In the genomic region with DNA sequence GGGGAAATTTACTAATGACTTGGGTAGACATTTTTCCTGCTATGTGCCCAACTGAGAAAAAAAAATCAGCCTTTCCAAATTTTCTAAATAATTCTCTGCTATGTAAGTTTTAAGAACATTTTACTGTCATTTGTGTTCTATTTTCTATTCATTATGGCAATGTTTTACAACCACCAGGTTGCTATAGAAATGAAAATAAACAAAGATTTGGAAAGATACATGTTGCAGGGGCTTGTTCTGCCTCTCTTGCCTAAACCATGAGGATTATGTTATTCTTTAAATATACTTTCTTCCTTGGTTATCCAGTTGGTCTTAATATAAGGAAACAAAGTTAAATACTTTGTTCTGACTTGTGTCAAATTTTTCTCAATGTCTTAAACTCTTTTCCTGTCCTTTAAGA, we compare ENCODE assay signal across 26 cellular contexts.
"Had no signal": no experiment of that assay in that cellular context is flagged by ENCODE, and none has a peak within 500 bp of the region (broad histone marks: within the 10 kb centered on the region; RNA-seq: fewer than 3 reads in every experiment).

No MANE protein-coding gene starts in this region.

- H3K4me2 ChIP-seq: neural progenitor cell had no signal

- H2AFZ ChIP-seq: neural progenitor cell had no signal

- H3K9me3 ChIP-seq: esophagus muscularis mucosa, lower lobe of right lung, right lobe of liver, thoracic aorta, vagina had no signal

- H3K4me3 ChIP-seq: dorsolateral prefrontal cortex, esophagus muscularis mucosa, lower lobe of right lung, neural progenitor cell, right lobe of liver, skin epidermis, thoracic aorta, vagina had no signal

- H3K4me1 ChIP-seq: lower lobe of right lung, neural progenitor cell, right lobe of liver, vagina had no signal

- H3K9me3 Mint-ChIP-seq: brain; neural progenitor cell; stimulated activated memory B cell treated with anti-CD40 and anti-IgM and Interleukin-4, amounts not matched to agents 10 μg/mL and 1 μg/mL and 100 μg/mL, for 72 hours; type B pancreatic cell had no signal

- H3K4me3 Mint-ChIP-seq: activated naive CD4-positive, alpha-beta T cell treated with anti-CD3 and anti-CD28 coated beads, Interleukin-2, amount 50 U/mL, for 24 hours; brain; effector memory CD8-positive, alpha-beta T cell; naive B cell; neural progenitor cell; stimulated activated memory B cell treated with anti-CD40 and anti-IgM and Interleukin-4, amounts not matched to agents 10 μg/mL and 1 μg/mL and 100 μg/mL, for 72 hours; type B pancreatic cell had no signal

- H3K27me3 Mint-ChIP-seq: activated naive CD4-positive, alpha-beta T cell treated with anti-CD3 and anti-CD28 coated beads, Interleukin-2, amount 50 U/mL, for 24 hours; brain; effector memory CD8-positive, alpha-beta T cell; naive B cell; stimulated activated memory B cell treated with anti-CD40 and anti-IgM and Interleukin-4, amounts not matched to agents 10 μg/mL and 1 μg/mL and 100 μg/mL, for 72 hours; type B pancreatic cell had no signal

- H3K36me3 ChIP-seq: esophagus muscularis mucosa, lower lobe of right lung, neural progenitor cell, right lobe of liver, thoracic aorta, vagina, WERI-Rb-1 had no signal

- H3K27me3 ChIP-seq: dorsolateral prefrontal cortex, esophagus muscularis mucosa, neural progenitor cell, right lobe of liver, vagina had no signal

- H3K27ac ChIP-seq: dorsolateral prefrontal cortex, esophagus muscularis mucosa, lower lobe of right lung, neural progenitor cell, right lobe of liver, vagina, WERI-Rb-1 had no signal

- DNase-seq: activated CD4-positive, CD25-positive, alpha-beta regulatory T cell treated with anti-CD3 and anti-CD28 coated beads, Interleukin-2, amount 50 U/mL, for 72 hours; activated CD8-positive, alpha-beta memory T cell treated with anti-CD3 and anti-CD28 coated beads, Interleukin-2, amount 50 U/mL, for 48 hours; activated gamma-delta T cell; activated T-cell treated with anti-CD3 and anti-CD28 coated beads, Interleukin-2, amount 50 U/mL, for 48 hours; aorta; caudate nucleus; dorsolateral prefrontal cortex; effector memory CD8-positive, alpha-beta T cell; foreskin fibroblast; lower lobe of right lung; naive B cell; posterior cingulate gyrus; right lobe of liver; stimulated activated CD4-positive, alpha-beta T cell treated with anti-CD3 and anti-CD28 coated beads, Interleukin-2, amount 100 ng/mL, for 24 hours; SW 1271; WERI-Rb-1 had no signal

- H3K27ac Mint-ChIP-seq: activated naive CD4-positive, alpha-beta T cell treated with anti-CD3 and anti-CD28 coated beads, Interleukin-2, amount 50 U/mL, for 24 hours; brain; effector memory CD8-positive, alpha-beta T cell; naive B cell; neural progenitor cell; stimulated activated memory B cell treated with anti-CD40 and anti-IgM and Interleukin-4, amounts not matched to agents 10 μg/mL and 1 μg/mL and 100 μg/mL, for 72 hours; type B pancreatic cell had no signal

- H3K36me3 Mint-ChIP-seq: activated naive CD4-positive, alpha-beta T cell treated with anti-CD3 and anti-CD28 coated beads, Interleukin-2, amount 50 U/mL, for 24 hours; brain; naive B cell; neural progenitor cell; type B pancreatic cell had no signal

- H3K9ac ChIP-seq: neural progenitor cell had no signal

- H3K4me1 Mint-ChIP-seq: activated naive CD4-positive, alpha-beta T cell treated with anti-CD3 and anti-CD28 coated beads, Interleukin-2, amount 50 U/mL, for 24 hours; naive B cell; stimulated activated memory B cell treated with anti-CD40 and anti-IgM and Interleukin-4, amounts not matched to agents 10 μg/mL and 1 μg/mL and 100 μg/mL, for 72 hours had no signal

- ATAC-seq: effector memory CD8-positive, alpha-beta T cell; left lobe of liver; lower lobe of right lung; right lobe of liver; stimulated activated memory B cell treated with anti-CD40 and anti-IgM and Interleukin-4, amounts not matched to agents 10 μg/mL and 1 μg/mL and 100 μg/mL, for 72 hours had no signal
